1 cellular context compared by ENCODE assay signal in genomic region chr17:82297804-82298537, GRCh38.
TF ChIP-seq lines count a peak whose summit lies in the region.

No MANE protein-coding gene starts in this region.

TF ChIP-seq in K562, 482 proteins besides CTCF, POLR2A, EP300 and RAD21 (continued from another document and continues in another):
- TF ChIP-seq RNF219 (CRISPR knock-in tag; IDR thresholded peaks at IDR 0.05) (no peak), RBM17 (IDR thresholded peaks at IDR 0.05; ENCODE audit: borderline replicate concordance, low read depth, low read length) (no peak), ETS1 (conservative IDR thresholded peaks at IDR 0.05; ENCODE audit: control insufficient read depth, low read depth, low read length) (no peak; the same call in 1 of the 2 replicates), BHLHE40 (IDR thresholded peaks at IDR 0.05; ENCODE audit: low read length) (peak; percentile 55; the same call in 1 of the 2 replicates), SMAD1 (IDR thresholded peaks at IDR 0.05; ENCODE audit: low read depth, low read length, partially characterized antibody) (no peak), MCM7 (IDR thresholded peaks at IDR 0.05) (no peak), DDX20 (tag; IDR thresholded peaks at IDR 0.05; ENCODE audit: low read depth) (no peak), CREB5 (CRISPR knock-in tag; IDR thresholded peaks at IDR 0.05) (no peak), ZBTB9 (CRISPR knock-in tag; IDR thresholded peaks at IDR 0.05) (peak; percentile 72; the same call in 1 of the 2 replicates), ZNF395 (CRISPR knock-in tag; IDR thresholded peaks at IDR 0.05) (peak; percentile 83; the same call in 1 of the 2 replicates), FOXJ2 (tag; IDR thresholded peaks at IDR 0.05) (no peak), HNRNPLL (IDR thresholded peaks at IDR 0.05; ENCODE audit: low read depth, low read length, poor library complexity, severe bottlenecking) (no peak), HBP1 (CRISPR knock-in tag; IDR thresholded peaks at IDR 0.05) (no peak), ZBTB2 (IDR thresholded peaks at IDR 0.05) (peak; percentile 73), PATZ1 (CRISPR knock-in tag; IDR thresholded peaks at IDR 0.05; ENCODE audit: borderline replicate concordance) (no peak), PURB (CRISPR knock-in tag; IDR thresholded peaks at IDR 0.05; ENCODE audit: low read depth) (no peak), ESRRB (CRISPR knock-in tag; IDR thresholded peaks at IDR 0.05; ENCODE audit: borderline replicate concordance) (no peak), GTF2A2 (tag; IDR thresholded peaks at IDR 0.05) (no peak), PHB2 (IDR thresholded peaks at IDR 0.05; ENCODE audit: low read depth) (no peak), POLR3G (IDR thresholded peaks at IDR 0.05; ENCODE audit: extremely low read depth, insufficient read length, insufficient replicate concordance) (no peak), SRSF1 (IDR thresholded peaks at IDR 0.05; ENCODE audit: low read depth, low read length) (no peak), CHD1 (IDR thresholded peaks at IDR 0.05; ENCODE audit: low read length) (no peak), SOX6 (IDR thresholded peaks at IDR 0.05) (peak; percentile 30; the same call in 1 of the 2 replicates), CSDE1 (IDR thresholded peaks at IDR 0.05) (no peak), SNIP1 (IDR thresholded peaks at IDR 0.05; ENCODE audit: low read depth) (no peak), GABPB2 (CRISPR knock-in tag; conservative IDR thresholded peaks at IDR 0.05) (no peak), SAFB2 (IDR thresholded peaks at IDR 0.05; ENCODE audit: borderline replicate concordance, low read depth, low read length, severe bottlenecking) (no peak), TSHZ1 (CRISPR knock-in tag; IDR thresholded peaks at IDR 0.05) (no peak), SAP30 (IDR thresholded peaks at IDR 0.05; ENCODE audit: borderline replicate concordance, insufficient read depth, low read depth, low read length, poor library complexity, severe bottlenecking) (no peak), ATF6 (CRISPR knock-in tag; IDR thresholded peaks at IDR 0.05) (no peak), ELF2 (CRISPR knock-in tag; IDR thresholded peaks at IDR 0.05) (peak; percentile 78; the same call in 1 of the 2 replicates), MBD1 (CRISPR knock-in tag; IDR thresholded peaks at IDR 0.05) (no peak), KAT7 (CRISPR knock-in tag; IDR thresholded peaks at IDR 0.05; ENCODE audit: borderline replicate concordance) (peak; percentile 93; the same call in 1 of the 2 replicates), FIP1L1 (IDR thresholded peaks at IDR 0.05; ENCODE audit: low read depth, low read length, poor library complexity, severe bottlenecking) (no peak), CEBPG (CRISPR knock-in tag; IDR thresholded peaks at IDR 0.05) (peak; percentile 44; the same call in 1 of the 2 replicates), CEBPG (tag; conservative IDR thresholded peaks at IDR 0.05 in 1 of 2, IDR thresholded peaks at IDR 0.05 in 1 of 2) (peak in 1 of 2 experiments; percentile 3; a peak in 1 of 4 replicates), SIRT6 (IDR thresholded peaks at IDR 0.05; ENCODE audit: low read depth, low read length) (no peak), ETV5 (CRISPR knock-in tag; IDR thresholded peaks at IDR 0.05; ENCODE audit: low read depth) (peak; percentile 82; the same call in 1 of the 2 replicates), POLR3A (IDR thresholded peaks at IDR 0.05; ENCODE audit: borderline replicate concordance, extremely low read depth, insufficient read depth, insufficient read length) (no peak), SUPT5H (IDR thresholded peaks at IDR 0.05) (peak; percentile 58; the same call in 1 of the 2 replicates), PTBP1 (IDR thresholded peaks at IDR 0.05; ENCODE audit: low read depth, low read length) (no peak)
